11 cellular contexts compared by ENCODE assay signal in genomic region chr9:41088450-41089059, GRCh38. TPM values are rescaled to one million over a fixed set of nuclear protein-coding genes. Genes with fewer than 3 reads are reported as not detected.
DNase-seq lines count a peak whose midpoint lies in the region; ATAC-seq, FAIRE-seq and TF ChIP-seq lines count a peak whose summit lies in the region.
"Not testable (repeated sequence)": the region's sequence is repeated elsewhere in the genome, so short reads cannot be mapped to it uniquely, and the experiment has no call there.
"Had no signal": no experiment of that assay in that cellular context is flagged by ENCODE, and none has a peak within 500 bp of the region (broad histone marks: within the 10 kb centered on the region; RNA-seq: fewer than 3 reads in every experiment).

No MANE protein-coding gene starts in this region.

- not testable (repeated sequence) for H3K27ac Mint-ChIP-seq in brain

- 9 to 10% methylated on average over 9 of the region's 11 CpGs for WGBS in pancreas, 2 donors

- H3K27me3 Mint-ChIP-seq in brain: peaks cover 35% of the 10 kb centered on the region

- not testable (repeated sequence) for H3K9me3 Mint-ChIP-seq in brain

- BruUV-seq in Panc1 (replicated peaks; lab: Mats Ljungman, UMichigan): not testable (repeated sequence)

- not testable (repeated sequence) for H3K4me1 ChIP-seq in Panc1 (ENCODE audit: control insufficient read depth, insufficient read depth, low read length); pancreas

- POLR2A ChIA-PET in Panc1 (lab: Charles Lee): not testable (repeated sequence)

- H3K36me3 ChIP-seq in Panc1 (ENCODE audit: control insufficient read depth, insufficient read depth, low read length); pancreas: not testable (repeated sequence)

- TF ChIP-seq CTCF in AG09319 (IDR thresholded peaks at IDR 0.05; ENCODE audit: low read depth, low read length): peak; percentile 18
- TF ChIP-seq CTCF in Panc1 (IDR thresholded peaks at IDR 0.05): peak; percentile 54
- TF ChIP-seq CTCF in brain (conservative IDR thresholded peaks at IDR 0.05): peak; percentile 55 to 64
- peak in 3 of 4 donors; percentile 31 to 39 (median 35) for TF ChIP-seq CTCF in pancreas (IDR thresholded peaks at IDR 0.05)

- DNase-seq in AG09319 (ENCODE audit: extremely low read depth, low read depth); Panc1 (ENCODE audit: low read depth, low spot score); left ventricle myocardium superior; pancreas: not testable (repeated sequence)

- H3K27ac ChIP-seq in Panc1 (ENCODE audit: low read length); pancreas: not testable (repeated sequence)

- not testable (repeated sequence) for FAIRE-seq in pancreas (lab: Jason Lieb, UNC)

- not testable (repeated sequence) for H3K4me3 ChIP-seq in Panc1 (ENCODE audit: low read depth in 2 of 2, low read length in 2 of 2); pancreas

- not testable (repeated sequence) for H3K9me3 ChIP-seq in Panc1 (ENCODE audit: control insufficient read depth, insufficient read depth, low read depth, low read length); pancreas

- intact Hi-C loops in Panc1 (cut with micrococcal nuclease; ENCODE audit: unreplicated experiment); left ventricle myocardium superior (cut with micrococcal nuclease); pancreas (cut with DNase I): not testable (repeated sequence)

- not testable (repeated sequence) for H3K4me1 Mint-ChIP-seq in brain

- CTCF ChIA-PET in Panc1 (lab: Charles Lee): not testable (repeated sequence)

- H3K4me3 Mint-ChIP-seq in brain: peak overlapping the region in 4 of 5 experiments; percentile 46 to 72 (median 66)

- not testable (repeated sequence) for H3K27me3 ChIP-seq in Panc1 (ENCODE audit: control insufficient read depth, insufficient read depth, low read length); pancreas

- not testable (repeated sequence) for H3K36me3 Mint-ChIP-seq in brain

- ATAC-seq in GM18868 (IDR thresholded peaks at IDR 0.05; ENCODE audit: unreplicated experiment): peak; percentile 74
- peak; percentile 77 for ATAC-seq in GM21717 (IDR thresholded peaks at IDR 0.05; ENCODE audit: unreplicated experiment)
- peak; percentile 65 for ATAC-seq in HG03108 (IDR thresholded peaks at IDR 0.05; ENCODE audit: unreplicated experiment)
- ATAC-seq in Panc1: peak; percentile 94
- peak; percentile 87 for ATAC-seq in left ventricle myocardium superior
- peak; percentile 75 to 97 (median 93) for ATAC-seq in pancreas

- in situ Hi-C loops in Panc1 (cut with HindIII; ENCODE audit: low pct_unique_long_range_greater_than_20kb, low sequenced_read_pairs): not testable (repeated sequence)

RNA-seq across cellular contexts. Expression of gene FOXD4L6, which starts 39.9 kb away (rescaled TPM):
- total RNA-seq in Panc1 (2021; ENCODE audit: unreplicated experiment) (not detected), left ventricle myocardium superior (not detected), pancreas (under 1 TPM in 1 of 6 donors, not detected in 5; 0.08 TPM)
- not detected for polyA plus RNA-seq in Panc1 (2012; ENCODE audit: insufficient read length)
- polyA plus RNA-seq in brain (ENCODE audit: insufficient read depth, low read depth, low replicate concordance) (0.51 TPM), pancreas (under 1 TPM in 1 of 2 donors, not detected in 1; 0.05 TPM)
- total RNA-seq: G401, glomerular endothelial cell had no signal
- polyA plus RNA-seq: GM23248 had no signal
